17 cellular contexts compared by ENCODE assay signal in genomic region chr12:130514149-130514551, GRCh38.
A peak's percentile ranks its signal among the peaks of the same experiment; 100 is the strongest.
DNase-seq lines count a peak whose midpoint lies in the region; ATAC-seq and TF ChIP-seq lines count a peak whose summit lies in the region.
"Had no signal": no experiment of that assay in that cellular context is flagged by ENCODE, and none has a peak within 500 bp of the region (broad histone marks: within the 10 kb centered on the region; RNA-seq: fewer than 3 reads in every experiment).

No MANE protein-coding gene starts in this region.

- intact Hi-C loops in left colon (cut with DNase I, micrococcal nuclease) = no loop called here

- no peak overlapping the region for H3K4me3 Mint-ChIP-seq in endodermal cell
- H3K4me3 Mint-ChIP-seq: activated naive CD8-positive, alpha-beta T cell treated with anti-CD3 and anti-CD28 coated beads for 36 hours; CD14-positive monocyte had no signal

- H3K27ac ChIP-seq in endodermal cell (ENCODE audit: low read depth, low read length) = no peak overlapping the region
- H3K27ac ChIP-seq: brain microvascular endothelial cell, vagina had no signal

- WGBS in endodermal cell (ENCODE audit: insufficient coverage in 1 of 2, insufficient read length in 1 of 2), 2 experiments = 8 to 17% methylated on average over 5 of the region's 5 CpGs

- no peaks in the 10 kb centered on the region for H3K27me3 ChIP-seq in endodermal cell (ENCODE audit: control insufficient read depth, insufficient read depth, low read length, poor library complexity, severe bottlenecking)
- H3K27me3 ChIP-seq: brain microvascular endothelial cell, vagina had no signal

- H3K36me3 Mint-ChIP-seq in endodermal cell (ENCODE audit: low read depth) = no peaks in the 10 kb centered on the region
- H3K36me3 Mint-ChIP-seq: activated naive CD8-positive, alpha-beta T cell treated with anti-CD3 and anti-CD28 coated beads for 36 hours; CD14-positive monocyte had no signal

- peak; percentile 44 for DNase-seq in COLO668 (lab: John Stamatoyannopoulos, UW; ENCODE audit: unreplicated experiment)
- DNase-seq in M059J (ENCODE audit: low read depth) = peak; percentile 10
- DNase-seq in NCI-H345 (lab: John Stamatoyannopoulos, UW) = peak; percentile 67
- DNase-seq in endodermal cell = peak; percentile 91
- no peak for DNase-seq in activated gamma-delta T cell treated with Interleukin-2 at 50 U/mL for 16 hours
- no peak for DNase-seq in HCEC 1CT
- no peak for DNase-seq in left colon
- DNase-seq: activated naive CD8-positive, alpha-beta T cell treated with anti-CD3 and anti-CD28 coated beads for 36 hours; activated T-cell treated with anti-CD3 and anti-CD28 coated beads for 4 hours; brain microvascular endothelial cell; dermis blood vessel endothelial cell; NCI-H446; occipital lobe; PC-3 had no signal

- H3K4me1 Mint-ChIP-seq in endodermal cell = peaks cover 14% of the 10 kb centered on the region
- H3K4me1 Mint-ChIP-seq: activated naive CD8-positive, alpha-beta T cell treated with anti-CD3 and anti-CD28 coated beads for 36 hours; CD14-positive monocyte had no signal

- peak overlapping the region; percentile 78 for H3K27ac Mint-ChIP-seq in endodermal cell
- H3K27ac Mint-ChIP-seq: activated naive CD8-positive, alpha-beta T cell treated with anti-CD3 and anti-CD28 coated beads for 36 hours; CD14-positive monocyte had no signal

- ATAC-seq in GM18502 (IDR thresholded peaks at IDR 0.05; ENCODE audit: poor library complexity, unreplicated experiment) = no peak
- ATAC-seq in left colon = no peak
- ATAC-seq: PC-3 had no signal

- peaks cover 11% of the 10 kb centered on the region for H3K9me3 Mint-ChIP-seq in endodermal cell

- H3K4me3 ChIP-seq in endodermal cell (ENCODE audit: low read length) = no peak overlapping the region
- H3K4me3 ChIP-seq: vagina had no signal

- TF ChIP-seq CTCF in endodermal cell (conservative IDR thresholded peaks at IDR 0.05) = no peak

- H3K9ac ChIP-seq in endodermal cell (ENCODE audit: extremely low read depth, low read length, poor library complexity, severe bottlenecking) = no peak overlapping the region

- no peaks in the 10 kb centered on the region for H3K36me3 ChIP-seq in endodermal cell (ENCODE audit: control insufficient read depth, insufficient read depth, low read length)
- H3K36me3 ChIP-seq: brain microvascular endothelial cell, vagina had no signal

- H3K9me3 ChIP-seq in endodermal cell (ENCODE audit: control insufficient read depth, low read length) = peaks cover 10% of the 10 kb centered on the region
- H3K9me3 ChIP-seq: vagina had no signal

- H3K4me1 ChIP-seq in endodermal cell (ENCODE audit: control insufficient read depth, insufficient read depth, low read length) = no peaks in the 10 kb centered on the region
- H3K4me1 ChIP-seq: vagina had no signal

- H3K27me3 Mint-ChIP-seq in endodermal cell (ENCODE audit: insufficient read depth) = peaks cover 8% of the 10 kb centered on the region

Comparison
In these comparisons a context has a peak if more than half of its experiments do, and no peak if none do; other contexts are left out.
1. DNase-seq: peak in COLO668 (single experiment), M059J (single experiment), NCI-H345 (single experiment) and endodermal cell (single experiment); none in activated gamma-delta T cell treated with Interleukin-2 at 50 U/mL for 16 hours (single experiment), HCEC 1CT (single experiment) and left colon (0 of 2).